In the genomic region with DNA sequence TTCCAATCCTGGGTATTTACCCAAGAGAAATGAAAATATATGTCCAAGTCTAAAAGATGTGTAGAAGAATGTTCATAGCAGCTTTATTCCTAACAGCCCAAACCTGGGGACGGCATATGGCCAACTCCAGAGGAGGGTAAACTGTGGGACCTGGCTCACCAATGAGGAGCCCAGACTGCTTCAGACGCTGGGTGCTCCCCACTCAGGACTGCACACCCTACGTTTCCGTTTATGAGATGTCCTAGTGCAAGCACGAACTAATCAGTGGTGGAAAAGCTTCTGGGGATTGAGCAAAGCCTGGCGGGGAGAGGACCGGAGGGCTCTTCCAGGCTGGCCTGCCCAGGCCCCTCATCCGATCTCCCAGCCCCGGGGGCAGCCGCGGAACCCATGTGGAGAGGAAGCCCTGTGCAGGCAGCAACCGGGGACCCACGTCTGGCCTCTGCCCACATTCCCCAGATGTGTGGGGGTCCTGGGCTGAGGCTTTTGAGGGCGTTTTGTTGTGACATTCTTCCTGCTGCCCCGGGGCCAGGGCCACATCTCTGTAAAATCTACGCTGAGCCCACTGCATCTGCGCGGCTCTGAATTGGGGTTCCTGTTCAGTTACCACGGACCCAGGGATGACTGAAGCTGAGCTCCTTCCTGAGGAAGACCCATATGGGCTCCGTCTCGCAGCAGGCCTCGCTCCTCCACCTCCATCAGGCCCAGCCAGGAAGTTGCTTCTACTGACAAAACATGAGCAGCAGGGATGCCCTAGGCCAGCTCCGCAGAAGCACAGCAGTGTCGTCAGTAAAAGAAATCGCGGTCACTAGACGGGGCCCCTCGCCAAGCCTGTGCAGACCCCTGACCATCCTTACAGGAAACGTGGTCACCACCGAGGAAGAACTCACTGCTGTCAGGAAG, we compare ENCODE assay signal across 18 cellular contexts.
DNase-seq lines count a peak whose midpoint lies in the region; ATAC-seq and TF ChIP-seq lines count a peak whose summit lies in the region.
"Had no signal": no experiment of that assay in that cellular context is flagged by ENCODE, and none has a peak within 500 bp of the region (broad histone marks: within the 10 kb centered on the region; RNA-seq: fewer than 3 reads in every experiment).

No MANE protein-coding gene starts in this region.

- no peaks in the 10 kb centered on the region for H3K36me3 ChIP-seq in heart left ventricle
- no peaks in the 10 kb centered on the region for H3K36me3 ChIP-seq in upper lobe of right lung
- H3K36me3 ChIP-seq in SK-N-SH (replicated peaks in 1 of 2; ENCODE audit: control insufficient read depth in 1 of 2, insufficient read depth in 2 of 2, low read length in 1 of 2): no peaks in the 10 kb centered on the region
- H3K36me3 ChIP-seq: gastrocnemius medialis had no signal

- no peaks in the 10 kb centered on the region for H3F3A ChIP-seq in SK-N-SH (replicated peaks; ENCODE audit: insufficient read depth)

- no peak for TF ChIP-seq CTCF in heart left ventricle (IDR thresholded peaks at IDR 0.05)
- no peak for TF ChIP-seq CTCF in upper lobe of right lung (IDR thresholded peaks at IDR 0.05)
- TF ChIP-seq CTCF in SK-N-SH (IDR thresholded peaks at IDR 0.05): no peak

- 83 to 91% (median 87%) methylated on average over 27 to 30 of the region's 30 CpGs for WGBS in heart left ventricle, 4 donors
- 64% methylated on average over 19 of the region's 30 CpGs for WGBS in SK-N-SH (ENCODE audit: low lambda C conversion rate)

- no peak overlapping the region for H3K9ac ChIP-seq in SK-N-SH

- H3K4me2 ChIP-seq in SK-N-SH: no peak overlapping the region

- peak overlapping the region; percentile 54 for H3K27ac Mint-ChIP-seq in activated naive CD8-positive, alpha-beta T cell treated with anti-CD3 and anti-CD28 coated beads for 36 hours
- peak overlapping the region in 1 of 2 donors; percentile 47 for H3K27ac Mint-ChIP-seq in natural killer cell treated with Interleukin-12 subunit alpha and Interleukin-12 subunit beta and Interleukin-15 and Interleukin-18, amount 100 ng/mL, for 72 hours
- H3K27ac Mint-ChIP-seq: stimulated activated memory B cell treated with anti-CD40 and anti-IgM and Interleukin-4, amounts not matched to agents 10 μg/mL and 1 μg/mL and 100 μg/mL, for 72 hours had no signal

- no peaks in the 10 kb centered on the region for H4K20me1 ChIP-seq in SK-N-SH (ENCODE audit: insufficient read depth)

- no peaks in the 10 kb centered on the region for H3K9me2 ChIP-seq in SK-N-SH

- POLR2A ChIA-PET in SK-N-SH (lab: Yijun Ruan, JAX): no interaction called here

- no peaks in the 10 kb centered on the region for H3K27me3 ChIP-seq in heart left ventricle
- no peaks in the 10 kb centered on the region for H3K27me3 ChIP-seq in upper lobe of right lung
- no peaks in the 10 kb centered on the region for H3K27me3 ChIP-seq in SK-N-SH (ENCODE audit: insufficient read depth)
- H3K27me3 ChIP-seq: gastrocnemius medialis had no signal

- no peak overlapping the region for H2AFZ ChIP-seq in SK-N-SH (ENCODE audit: low read depth)

- H3K4me1 Mint-ChIP-seq in activated naive CD8-positive, alpha-beta T cell treated with anti-CD3 and anti-CD28 coated beads for 36 hours: peaks cover 4% of the 10 kb centered on the region
- peaks cover 4 to 9% of the 10 kb centered on the region in 2 donors for H3K4me1 Mint-ChIP-seq in natural killer cell treated with Interleukin-12 subunit alpha and Interleukin-12 subunit beta and Interleukin-15 and Interleukin-18, amount 100 ng/mL, for 72 hours (ENCODE audit: low read depth in 2 of 2)
- H3K4me1 Mint-ChIP-seq: stimulated activated memory B cell treated with anti-CD40 and anti-IgM and Interleukin-4, amounts not matched to agents 10 μg/mL and 1 μg/mL and 100 μg/mL, for 72 hours had no signal

- TF ChIP-seq RAD21 in SK-N-SH (IDR thresholded peaks at IDR 0.05; ENCODE audit: low read length): no peak

- H3K36me3 Mint-ChIP-seq in activated naive CD8-positive, alpha-beta T cell treated with anti-CD3 and anti-CD28 coated beads for 36 hours: peaks cover 2% of the 10 kb centered on the region
- H3K36me3 Mint-ChIP-seq in natural killer cell treated with Interleukin-12 subunit alpha and Interleukin-12 subunit beta and Interleukin-15 and Interleukin-18, amount 100 ng/mL, for 72 hours: peaks cover 12% of the 10 kb centered on the region
- H3K36me3 Mint-ChIP-seq: stimulated activated memory B cell treated with anti-CD40 and anti-IgM and Interleukin-4, amounts not matched to agents 10 μg/mL and 1 μg/mL and 100 μg/mL, for 72 hours had no signal

- H3K9me3 ChIP-seq in heart left ventricle (no peaks in the 10 kb centered on the region), upper lobe of right lung (no peaks in the 10 kb centered on the region), SK-N-SH (0 out of 2 replicates have a peak, but pooled peaks cover 5% of the 10 kb centered on the region)
- H3K9me3 ChIP-seq: gastrocnemius medialis had no signal

- CTCF ChIA-PET in SK-N-SH (lab: Yijun Ruan, JAX): interaction anchor here (1.1 kb wide), 1 partner anchor 13 kb away, joined by 3 read pairs; no protein-coding TSS in a partner anchor

- H3K4me3 Mint-ChIP-seq in activated naive CD8-positive, alpha-beta T cell treated with anti-CD3 and anti-CD28 coated beads for 36 hours: no peak overlapping the region
- H3K4me3 Mint-ChIP-seq in natural killer cell treated with Interleukin-12 subunit alpha and Interleukin-12 subunit beta and Interleukin-15 and Interleukin-18, amount 100 ng/mL, for 72 hours: no peak overlapping the region
- H3K4me3 Mint-ChIP-seq: stimulated activated memory B cell treated with anti-CD40 and anti-IgM and Interleukin-4, amounts not matched to agents 10 μg/mL and 1 μg/mL and 100 μg/mL, for 72 hours had no signal

- no peak for ATAC-seq in heart left ventricle
- no peak for ATAC-seq in Right ventricle myocardium inferior
- no peak for ATAC-seq in natural killer cell treated with Interleukin-12 subunit alpha and Interleukin-12 subunit beta and Interleukin-15 and Interleukin-18, amount 100 ng/mL, for 72 hours
- ATAC-seq in upper lobe of right lung: peak; percentile 17
- ATAC-seq: gastrocnemius medialis; left ventricle myocardium superior; SK-N-SH treated with all-trans-retinoic acid at 6 μM for 48 hours; stimulated activated memory B cell treated with anti-CD40 and anti-IgM and Interleukin-4, amounts not matched to agents 10 μg/mL and 1 μg/mL and 100 μg/mL, for 72 hours had no signal

- H3K27ac ChIP-seq in heart left ventricle (no peak overlapping the region), upper lobe of right lung (no peak overlapping the region), SK-N-SH (ENCODE audit: low read depth in 2 of 2, low read length in 1 of 2) (no peak overlapping the region)
- H3K27ac ChIP-seq: epithelial cell of prostate, gastrocnemius medialis had no signal

- TF ChIP-seq EP300 in SK-N-SH (IDR thresholded peaks at IDR 0.05; ENCODE audit: borderline replicate concordance in 1 of 2, low read depth in 1 of 2, low read length in 1 of 2): no peak

- H3K4me1 ChIP-seq in heart left ventricle (no peaks in the 10 kb centered on the region), upper lobe of right lung (no peaks in the 10 kb centered on the region), SK-N-SH (ENCODE audit: control insufficient read depth in 1 of 2, insufficient read depth in 2 of 2, low read depth in 1 of 2, low read length in 1 of 2) (peaks cover 0 to 1% of the 10 kb centered on the region in 2 experiments; a peak in 1 of 4 replicates)
- H3K4me1 ChIP-seq: gastrocnemius medialis had no signal

- H3K4me3 ChIP-seq in heart left ventricle: no peak overlapping the region
- H3K4me3 ChIP-seq in upper lobe of right lung: no peak overlapping the region
- no peak overlapping the region for H3K4me3 ChIP-seq in SK-N-SH (ENCODE audit: low read depth in 2 of 2, low read length in 1 of 2)
- H3K4me3 ChIP-seq: gastrocnemius medialis had no signal

- TF ChIP-seq POLR2A in heart left ventricle (IDR thresholded peaks at IDR 0.05): no peak

- DNase-seq in heart left ventricle (peak in 3 of 5 donors; percentile 4 to 33 (median 12)), Right ventricle myocardium inferior (ENCODE audit: missing footprints) (no peak), upper lobe of right lung (peak; percentile 50), NCI-H1105 treated with DMSO at 0.1 percent for 48 hours (lab: John Stamatoyannopoulos, UW) (no peak), SK-N-SH (no peak)
- no peak for DNase-seq in activated naive CD8-positive, alpha-beta T cell treated with anti-CD3 and anti-CD28 coated beads for 36 hours
- peak; percentile 64 for DNase-seq in natural killer cell treated with Interleukin-12 subunit alpha and Interleukin-12 subunit beta and Interleukin-15 and Interleukin-18, amount 100 ng/mL, for 72 hours (ENCODE audit: low spot score)
- DNase-seq in activated CD4-positive, CD25-positive, alpha-beta regulatory T cell (lab: John Stamatoyannopoulos, UW): no peak
- DNase-seq: activated CD4-positive, alpha-beta T cell treated with anti-CD3 and anti-CD28 coated beads, Interleukin-2, amount 50 U/mL, for 48 hours; activated gamma-delta T cell treated with Interleukin-2 at 50 U/mL for 16 hours; KG1; left ventricle myocardium superior; NCI-H1105; NCI-H69 had no signal

- intact Hi-C loops in heart left ventricle (cut with DNase I): no loop called here
- intact Hi-C loops in Right ventricle myocardium inferior (cut with DNase I): no loop called here
- intact Hi-C loops in upper lobe of right lung (cut with DNase I): no loop called here

- H3K79me2 ChIP-seq in SK-N-SH (ENCODE audit: insufficient read depth): no peaks in the 10 kb centered on the region

- no peaks in the 10 kb centered on the region for H3K27me3 Mint-ChIP-seq in activated naive CD8-positive, alpha-beta T cell treated with anti-CD3 and anti-CD28 coated beads for 36 hours
- peaks cover 8 to 15% of the 10 kb centered on the region in 2 donors for H3K27me3 Mint-ChIP-seq in natural killer cell treated with Interleukin-12 subunit alpha and Interleukin-12 subunit beta and Interleukin-15 and Interleukin-18, amount 100 ng/mL, for 72 hours

- H3K9me3 Mint-ChIP-seq in activated naive CD8-positive, alpha-beta T cell treated with anti-CD3 and anti-CD28 coated beads for 36 hours: peaks cover 5% of the 10 kb centered on the region
- H3K9me3 Mint-ChIP-seq in natural killer cell treated with Interleukin-12 subunit alpha and Interleukin-12 subunit beta and Interleukin-15 and Interleukin-18, amount 100 ng/mL, for 72 hours: peaks cover 3% of the 10 kb centered on the region

TF ChIP-seq in SK-N-SH, 30 proteins besides CTCF, POLR2A, EP300 and RAD21 (continues in another document):
- TF ChIP-seq MEF2A (IDR thresholded peaks at IDR 0.05; ENCODE audit: borderline replicate concordance, low read depth): no peak

Comparison
In these comparisons a context has a peak if more than half of its experiments do, and no peak if none do; other contexts are left out.
1. DNase-seq: peak in heart left ventricle (3 of 5), natural killer cell treated with Interleukin-12 subunit alpha and Interleukin-12 subunit beta and Interleukin-15 and Interleukin-18, amount 100 ng/mL, for 72 hours (single experiment) and upper lobe of right lung (single experiment); none in Right ventricle myocardium inferior (single experiment), activated naive CD8-positive, alpha-beta T cell treated with anti-CD3 and anti-CD28 coated beads for 36 hours (single experiment), NCI-H1105 treated with DMSO at 0.1 percent for 48 hours (single experiment), activated CD4-positive, CD25-positive, alpha-beta regulatory T cell (0 of 4) and SK-N-SH (single experiment).